Comparison of ENCODE assay signal across 1 cellular context in the genomic region with DNA sequence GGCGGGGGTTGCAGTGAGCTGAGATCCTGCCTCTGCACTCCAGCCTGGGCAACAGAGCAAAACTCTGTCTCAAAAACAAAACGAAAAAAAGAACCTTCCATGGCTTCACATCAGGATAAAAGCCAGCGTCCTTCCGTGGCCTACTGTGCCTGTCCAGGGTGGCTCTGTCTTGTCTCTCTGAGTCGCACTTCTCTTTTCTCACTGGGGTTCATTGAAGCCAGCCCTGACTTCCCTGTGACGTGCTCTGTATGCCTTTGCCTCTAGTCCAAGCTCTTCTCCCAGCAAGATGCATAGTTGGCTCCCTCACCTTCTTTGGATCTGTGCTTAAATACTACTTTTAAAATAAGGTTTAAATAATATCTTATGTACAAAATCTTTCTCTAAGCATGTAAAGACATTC.
TF ChIP-seq lines count a peak whose summit lies in the region.

No MANE protein-coding gene starts in this region.

TF ChIP-seq in WTC11, 78 proteins besides CTCF, POLR2A, EP300 and RAD21 (continued from another document):
- TF ChIP-seq, protein P1, sequence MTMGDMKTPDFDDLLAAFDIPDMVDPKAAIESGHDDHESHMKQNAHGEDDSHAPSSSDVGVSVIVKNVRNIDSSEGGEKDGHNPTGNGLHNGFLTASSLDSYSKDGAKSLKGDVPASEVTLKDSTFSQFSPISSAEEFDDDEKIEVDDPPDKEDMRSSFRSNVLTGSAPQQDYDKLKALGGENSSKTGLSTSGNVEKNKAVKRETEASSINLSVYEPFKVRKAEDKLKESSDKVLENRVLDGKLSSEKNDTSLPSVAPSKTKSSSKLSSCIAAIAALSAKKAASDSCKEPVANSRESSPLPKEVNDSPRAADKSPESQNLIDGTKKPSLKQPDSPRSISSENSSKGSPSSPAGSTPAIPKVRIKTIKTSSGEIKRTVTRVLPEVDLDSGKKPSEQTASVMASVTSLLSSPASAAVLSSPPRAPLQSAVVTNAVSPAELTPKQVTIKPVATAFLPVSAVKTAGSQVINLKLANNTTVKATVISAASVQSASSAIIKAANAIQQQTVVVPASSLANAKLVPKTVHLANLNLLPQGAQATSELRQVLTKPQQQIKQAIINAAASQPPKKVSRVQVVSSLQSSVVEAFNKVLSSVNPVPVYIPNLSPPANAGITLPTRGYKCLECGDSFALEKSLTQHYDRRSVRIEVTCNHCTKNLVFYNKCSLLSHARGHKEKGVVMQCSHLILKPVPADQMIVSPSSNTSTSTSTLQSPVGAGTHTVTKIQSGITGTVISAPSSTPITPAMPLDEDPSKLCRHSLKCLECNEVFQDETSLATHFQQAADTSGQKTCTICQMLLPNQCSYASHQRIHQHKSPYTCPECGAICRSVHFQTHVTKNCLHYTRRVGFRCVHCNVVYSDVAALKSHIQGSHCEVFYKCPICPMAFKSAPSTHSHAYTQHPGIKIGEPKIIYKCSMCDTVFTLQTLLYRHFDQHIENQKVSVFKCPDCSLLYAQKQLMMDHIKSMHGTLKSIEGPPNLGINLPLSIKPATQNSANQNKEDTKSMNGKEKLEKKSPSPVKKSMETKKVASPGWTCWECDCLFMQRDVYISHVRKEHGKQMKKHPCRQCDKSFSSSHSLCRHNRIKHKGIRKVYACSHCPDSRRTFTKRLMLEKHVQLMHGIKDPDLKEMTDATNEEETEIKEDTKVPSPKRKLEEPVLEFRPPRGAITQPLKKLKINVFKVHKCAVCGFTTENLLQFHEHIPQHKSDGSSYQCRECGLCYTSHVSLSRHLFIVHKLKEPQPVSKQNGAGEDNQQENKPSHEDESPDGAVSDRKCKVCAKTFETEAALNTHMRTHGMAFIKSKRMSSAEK (CRISPR knock-in tag; IDR thresholded peaks at IDR 0.05; ENCODE audit: borderline replicate concordance) = no peak
- TF ChIP-seq GRHL2 (CRISPR knock-in tag; IDR thresholded peaks at IDR 0.05; ENCODE audit: insufficient replicate concordance, severe bottlenecking) (no peak), ELF4 (CRISPR knock-in tag; IDR thresholded peaks at IDR 0.05; ENCODE audit: low read depth) (no peak), GTF2I (CRISPR knock-in tag; conservative IDR thresholded peaks at IDR 0.05) (no peak), ZNF121 (CRISPR knock-in tag; IDR thresholded peaks at IDR 0.05) (no peak), GABPB1 (CRISPR knock-in tag; IDR thresholded peaks at IDR 0.05) (no peak)
